In genomic region chr6:117547688-117548621, GRCh38 we compare ENCODE assay signal across 8 cellular contexts. TPM values are rescaled to one million over a fixed set of nuclear protein-coding genes. Genes with fewer than 3 reads are reported as not detected.
DNase-seq lines count a peak whose midpoint lies in the region; ATAC-seq, FAIRE-seq and TF ChIP-seq lines count a peak whose summit lies in the region.

No MANE protein-coding gene starts in this region.

- no peaks in the 10 kb centered on the region for H3K9me3 Mint-ChIP-seq in T-helper 1 cell treated with Interleukin-12 subunit alpha and Interleukin-12 subunit beta and Interleukin-4 antibody, amounts not matched to agents 30 μg/mL and 1 μg/mL, for 36 hours

- FAIRE-seq in GM12878 (lab: Jason Lieb, UNC) = no peak

- peak overlapping the region; percentile 71 for H2AFZ ChIP-seq in GM12878 (ENCODE audit: control insufficient read depth, low read depth, low read length)

- H3K79me2 ChIP-seq in GM12878 (ENCODE audit: control insufficient read depth, insufficient read depth, low read length) = no peaks in the 10 kb centered on the region

- no peaks in the 10 kb centered on the region for H3K27me3 ChIP-seq in GM12878 (replicated peaks in 1 of 2; ENCODE audit: control insufficient read depth in 2 of 2, insufficient read depth in 2 of 2, low read length in 1 of 2)

- ATAC-seq in HG02852 (IDR thresholded peaks at IDR 0.05; ENCODE audit: unreplicated experiment) = peak; percentile 40
- peak; percentile 65 for ATAC-seq in GM12878

- in situ Hi-C loops in GM12878 (cut with MboI) = no loop called here

- no TSS peak for BruUV-seq in GM12878 (replicated peaks; lab: Mats Ljungman, UMichigan)

- RAD21 ChIA-PET in GM12878 (lab: Charles Lee; ENCODE audit: unreplicated experiment) = interaction anchor here (0.9 to 1.7 kb wide), 2 partner anchors 57 to 95 kb away, joined by 3 to 4 read pairs; no protein-coding TSS in a partner anchor

- H3K4me3 Mint-ChIP-seq in T-helper 1 cell treated with Interleukin-12 subunit alpha and Interleukin-12 subunit beta and Interleukin-4 antibody, amounts not matched to agents 30 μg/mL and 1 μg/mL, for 36 hours = peak overlapping the region; percentile 69

- no peak for TF ChIP-seq CTCF in GM12878 (IDR thresholded peaks at IDR 0.05 in 2 of 3, conservative IDR thresholded peaks at IDR 0.05 in 1 of 3; ENCODE audit: control insufficient read depth in 2 of 3, extremely low read depth in 1 of 3, insufficient read depth in 1 of 3, low read depth in 3 of 3, low read length in 3 of 3)

- TF ChIP-seq RAD21 in GM12878 (IDR thresholded peaks at IDR 0.05; ENCODE audit: insufficient read depth, low read depth, low read length) = no peak

- H3K4me1 Mint-ChIP-seq in T-helper 1 cell treated with Interleukin-12 subunit alpha and Interleukin-12 subunit beta and Interleukin-4 antibody, amounts not matched to agents 30 μg/mL and 1 μg/mL, for 36 hours (ENCODE audit: low read depth) = peaks cover 34% of the 10 kb centered on the region

- intact Hi-C loops in GM12878 (cut with micrococcal nuclease; ENCODE audit: unreplicated experiment) = no loop called here

- H3K27ac ChIP-seq in GM12878 (ENCODE audit: control insufficient read depth, insufficient read depth) = no peak overlapping the region

- peak overlapping the region; percentile 62 for H3K4me2 ChIP-seq in GM12878 (ENCODE audit: control insufficient read depth, insufficient read depth)

- H4K20me1 ChIP-seq in GM12878 (ENCODE audit: control insufficient read depth, insufficient read depth) = no peaks in the 10 kb centered on the region

- H3K27me3 Mint-ChIP-seq in T-helper 1 cell treated with Interleukin-12 subunit alpha and Interleukin-12 subunit beta and Interleukin-4 antibody, amounts not matched to agents 30 μg/mL and 1 μg/mL, for 36 hours (ENCODE audit: low read depth) = peaks cover 13% of the 10 kb centered on the region

- TF ChIP-seq POLR2A in GM12878 (IDR thresholded peaks at IDR 0.05; ENCODE audit: low read depth, low read length) = no peak

- peaks cover 3% of the 10 kb centered on the region for H3K36me3 Mint-ChIP-seq in T-helper 1 cell treated with Interleukin-12 subunit alpha and Interleukin-12 subunit beta and Interleukin-4 antibody, amounts not matched to agents 30 μg/mL and 1 μg/mL, for 36 hours (ENCODE audit: low read depth)

- POLR2A ChIA-PET in GM12878 (lab: Charles Lee) = no interaction called here

- CTCF ChIA-PET in GM12878 (lab: Yijun Ruan, JAX) = interaction anchor here (1.0 to 14.8 kb wide), 6 partner anchors 10 to 99 kb away, joined by 3 to 223 read pairs (median 4); partner anchors contain the start of gene DCBLD1

- DNase-seq in ELR (ENCODE audit: low read depth) (peak; percentile 27), GM12878 (ENCODE audit: low read depth, low spot score) (no peak), iris pigment epithelial cell (ENCODE audit: low read depth) (peak; percentile 54), RKO (ENCODE audit: low spot score) (no peak), NCI-H146 (lab: John Stamatoyannopoulos, UW) (no peak)
- peak in 3 of 4 experiments; percentile 9 to 11 (median 10) for DNase-seq in stimulated activated CD4-positive, alpha-beta T cell treated with anti-CD3 and anti-CD28 coated beads, Interleukin-1b, Interleukin-23, amount 100 ng/mL, for 24 hours (ENCODE audit: low read depth in 4 of 4, low spot score in 1 of 4)

- 21% methylated on average over 49 of the region's 64 CpGs for WGBS in GM12878 (ENCODE audit: insufficient coverage, insufficient replicate concordance, low lambda C conversion rate, missing lambda C conversion rate)

- SMC1A ChIA-PET in GM12878 (lab: Charles Lee; ENCODE audit: uncharacterized antibody, unreplicated experiment) = interaction anchor here (0.6 to 1.6 kb wide), 4 partner anchors 52 to 98 kb away, joined by 3 to 6 read pairs (median 4); no protein-coding TSS in a partner anchor

- TF ChIP-seq EP300 in GM12878 (IDR thresholded peaks at IDR 0.05; ENCODE audit: borderline replicate concordance in 1 of 2, control insufficient read depth in 1 of 2, low read depth in 2 of 2, low read length in 2 of 2) = no peak

- H3K36me3 ChIP-seq in GM12878 (ENCODE audit: control insufficient read depth in 2 of 2, insufficient read depth in 2 of 2, low read length in 1 of 2) = no peaks in the 10 kb centered on the region; a peak in 2 of 4 replicates

- H3K27ac Mint-ChIP-seq in T-helper 1 cell treated with Interleukin-12 subunit alpha and Interleukin-12 subunit beta and Interleukin-4 antibody, amounts not matched to agents 30 μg/mL and 1 μg/mL, for 36 hours = peak overlapping the region; percentile 80

- H3K4me3 ChIP-seq in GM12878 = no peak overlapping the region

- H3K9ac ChIP-seq in GM12878 (ENCODE audit: control insufficient read depth, insufficient read depth, low read length) = no peak overlapping the region

- H3K4me1 ChIP-seq in GM12878 (ENCODE audit: control insufficient read depth, insufficient read depth, low read length) = peaks cover 16% of the 10 kb centered on the region

- H3K9me3 ChIP-seq in GM12878 (replicated peaks; ENCODE audit: control insufficient read depth, insufficient read depth, low read length) = no peaks in the 10 kb centered on the region

TF ChIP-seq in GM12878, 131 proteins besides CTCF, POLR2A, EP300 and RAD21 (continues in another document):
- TF ChIP-seq TCF12 (IDR thresholded peaks at IDR 0.05; ENCODE audit: low read depth, low read length) = no peak
- TF ChIP-seq JUND (IDR thresholded peaks at IDR 0.05; ENCODE audit: low read depth, low read length) = no peak
- no peak for TF ChIP-seq REST (IDR thresholded peaks at IDR 0.05; ENCODE audit: low read depth, low read length)
- TF ChIP-seq, protein P1, sequence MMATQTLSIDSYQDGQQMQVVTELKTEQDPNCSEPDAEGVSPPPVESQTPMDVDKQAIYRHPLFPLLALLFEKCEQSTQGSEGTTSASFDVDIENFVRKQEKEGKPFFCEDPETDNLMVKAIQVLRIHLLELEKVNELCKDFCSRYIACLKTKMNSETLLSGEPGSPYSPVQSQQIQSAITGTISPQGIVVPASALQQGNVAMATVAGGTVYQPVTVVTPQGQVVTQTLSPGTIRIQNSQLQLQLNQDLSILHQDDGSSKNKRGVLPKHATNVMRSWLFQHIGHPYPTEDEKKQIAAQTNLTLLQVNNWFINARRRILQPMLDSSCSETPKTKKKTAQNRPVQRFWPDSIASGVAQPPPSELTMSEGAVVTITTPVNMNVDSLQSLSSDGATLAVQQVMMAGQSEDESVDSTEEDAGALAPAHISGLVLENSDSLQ (IDR thresholded peaks at IDR 0.05) = peak; percentile 40; the same call in 1 of the 2 replicates
- TF ChIP-seq CHD4 (IDR thresholded peaks at IDR 0.05) = no peak
- TF ChIP-seq, protein P2, sequence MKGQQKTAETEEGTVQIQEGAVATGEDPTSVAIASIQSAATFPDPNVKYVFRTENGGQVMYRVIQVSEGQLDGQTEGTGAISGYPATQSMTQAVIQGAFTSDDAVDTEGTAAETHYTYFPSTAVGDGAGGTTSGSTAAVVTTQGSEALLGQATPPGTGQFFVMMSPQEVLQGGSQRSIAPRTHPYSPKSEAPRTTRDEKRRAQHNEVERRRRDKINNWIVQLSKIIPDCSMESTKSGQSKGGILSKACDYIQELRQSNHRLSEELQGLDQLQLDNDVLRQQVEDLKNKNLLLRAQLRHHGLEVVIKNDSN (IDR thresholded peaks at IDR 0.05; ENCODE audit: borderline replicate concordance, extremely low read length, insufficient read depth, low read depth, low read length) = peak; percentile 71

RNA-seq across cellular contexts. Expression of gene GOPC, which starts 54.4 kb away (rescaled TPM):
- total RNA-seq in GM12878 (2013; cell fraction: nucleolus; rRNA removed) = 37.9 and 40.2 TPM in 2 replicates
- 18.8 and 23.7 TPM in 2 replicates for total RNA-seq in GM12878 (2014; rRNA removed)
- total RNA-seq in GM12878 (2014; rRNA removed; fragmentation: Illumina TruSeq; extraction: Trizol) = 21.8 and 22.2 TPM in 2 replicates
- 18.6 and 19.1 TPM in 2 replicates for total RNA-seq in GM12878 (2021)
- polyA plus RNA-seq in GM12878 (2011; ENCODE audit: low read depth) = 6.2 TPM
- polyA plus RNA-seq in GM12878 (2011; rRNA removed) = 28.5 and 48.0 TPM in 2 replicates
- 8.2 and 8.8 TPM in 2 replicates for polyA plus RNA-seq in GM12878 (2011; cell fraction: cytosol; rRNA removed)
- polyA plus RNA-seq in GM12878 (2011; cell fraction: nucleus; rRNA removed) = 26.1 and 33.0 TPM in 2 replicates
- polyA plus RNA-seq in GM12878 (2012) = 11.0 and 18.0 TPM in 2 replicates
- polyA plus RNA-seq in GM12878 (2014; fragmentation: Illumina TruSeq; extraction: Trizol) = 21.3 and 28.7 TPM in 2 replicates
- 1 to 10 TPM; 5.8 to 8.2 TPM for polyA plus RNA-seq in GM12878 (2014; fragmentation: Nextera tagmentation; extraction: Ambion mirVana)
- 14.7 and 17.3 TPM in 2 replicates for polyA plus RNA-seq in GM12878 (2014; rRNA removed)
- polyA plus RNA-seq in GM12878 (2016; fragmentation: Nextera tagmentation; extraction: Ambion mirVana) = 10 to 100 TPM; 15.2 to 15.8 TPM
- 11.2 and 18.2 TPM in 2 replicates for polyA minus RNA-seq in GM12878 (2011; rRNA and poly(A)+ RNA removed)
- 9.2 and 10.3 TPM in 2 replicates for polyA minus RNA-seq in GM12878 (2011; cell fraction: cytosol; rRNA and poly(A)+ RNA removed)
- polyA minus RNA-seq in GM12878 (2011; cell fraction: nucleus; rRNA and poly(A)+ RNA removed) = 16.2 and 18.4 TPM in 2 replicates

Comparison
In these comparisons a context has a peak if more than half of its experiments do, and no peak if none do; other contexts are left out.
1. DNase-seq: peak in ELR (single experiment), iris pigment epithelial cell (single experiment) and stimulated activated CD4-positive, alpha-beta T cell treated with anti-CD3 and anti-CD28 coated beads, Interleukin-1b, Interleukin-23, amount 100 ng/mL, for 24 hours (3 of 4); none in GM12878 (single experiment), RKO (single experiment) and NCI-H146 (single experiment).